8 cellular contexts compared by ENCODE assay signal in genomic region chr12:57523706-57524614, GRCh38. TPM values are rescaled to one million over a fixed set of nuclear protein-coding genes. Genes with fewer than 3 reads are reported as not detected.
A peak's percentile ranks its signal among the peaks of the same experiment; 100 is the strongest.
DNase-seq lines count a peak whose midpoint lies in the region; ATAC-seq and TF ChIP-seq lines count a peak whose summit lies in the region.

No MANE protein-coding gene starts in this region.

- H3K36me3 ChIP-seq in HUES64 (ENCODE audit: insufficient read depth, low read length): peaks cover 26% of the 10 kb centered on the region
- no peaks in the 10 kb centered on the region for H3K36me3 ChIP-seq in breast epithelium

- no peak for DNase-seq in breast epithelium (ENCODE audit: low spot score in 2 of 2)
- no peak for DNase-seq in Kasumi-1 (lab: John Stamatoyannopoulos, UW)

- H3K9me3 ChIP-seq in HUES64 (ENCODE audit: insufficient read depth, low read depth, low read length): no peaks in the 10 kb centered on the region
- H3K9me3 ChIP-seq in breast epithelium: no peaks in the 10 kb centered on the region
- no peaks in the 10 kb centered on the region for H3K9me3 ChIP-seq in mononuclear cell (ENCODE audit: low read depth, low read length)

- WGBS in HUES64: 82% methylated on average over 14 of the region's 14 CpGs

- peak overlapping the region; percentile 87 for H3K4me3 ChIP-seq in HUES64 (ENCODE audit: low read length)
- peak overlapping the region; percentile 81 to 93 (median 84) for H3K4me3 ChIP-seq in breast epithelium
- H3K4me3 ChIP-seq in mononuclear cell (ENCODE audit: low read length): peak overlapping the region; percentile 58

- H3K9ac ChIP-seq in HUES64 (ENCODE audit: low read depth, low read length): peak overlapping the region; percentile 78

- TF ChIP-seq CTCF in 22Rv1 (IDR thresholded peaks at IDR 0.05) (no peak), breast epithelium (IDR thresholded peaks at IDR 0.05) (no peak)

- ATAC-seq in GM19397 (IDR thresholded peaks at IDR 0.05; ENCODE audit: unreplicated experiment): no peak
- no peak for ATAC-seq in HG03439 (IDR thresholded peaks at IDR 0.05; ENCODE audit: unreplicated experiment)
- ATAC-seq in GM19328 (IDR thresholded peaks at IDR 0.05; ENCODE audit: unreplicated experiment): no peak

- TF ChIP-seq POLR2A in breast epithelium (IDR thresholded peaks at IDR 0.05): no peak

- H3K27me3 ChIP-seq in HUES64 (ENCODE audit: insufficient read depth, low read length): no peaks in the 10 kb centered on the region
- no peaks in the 10 kb centered on the region for H3K27me3 ChIP-seq in breast epithelium
- no peaks in the 10 kb centered on the region for H3K27me3 ChIP-seq in mononuclear cell (ENCODE audit: insufficient read depth, low read length)

- H3K27ac ChIP-seq in 22Rv1 (peak overlapping the region; percentile 100), HUES64 (ENCODE audit: low read depth, low read length) (peak overlapping the region; percentile 62), breast epithelium (peak overlapping the region; percentile 99 to 100)

- intact Hi-C loops in breast epithelium (cut with DNase I; ENCODE audit: low total_unique reads): loop anchor here (5.0 kb wide), 1 partner anchor 437 kb away; the partner anchor contains the start of gene NAB2

- H3K4me1 ChIP-seq in HUES64 (ENCODE audit: insufficient read depth, low read length): peaks cover 20% of the 10 kb centered on the region; the same call in 1 of the 2 replicates
- peaks cover 9 to 30% of the 10 kb centered on the region in 2 donors for H3K4me1 ChIP-seq in breast epithelium
- H3K4me1 ChIP-seq in mononuclear cell (ENCODE audit: insufficient read depth, low read length): peaks cover 44% of the 10 kb centered on the region

RNA-seq across cellular contexts. Expression of gene MBD6, which starts 1.3 kb away (rescaled TPM):
- 16.4 TPM for polyA plus RNA-seq in HUES64 (2013, experiment 1 of 2)
- 17.8 TPM for polyA plus RNA-seq in HUES64 (2013, experiment 2 of 2)
- total RNA-seq in breast epithelium: 10 to 100 TPM; 12.6 to 26.1 (median 19.7) TPM
- total RNA-seq in mononuclear cell: 10.6 TPM

RNA-seq across cellular contexts. Expression of gene DDIT3, which starts 3.6 kb away (rescaled TPM):
- 4.8 TPM for polyA plus RNA-seq in HUES64 (2013, experiment 1 of 2)
- polyA plus RNA-seq in HUES64 (2013, experiment 2 of 2): 4.8 TPM
- total RNA-seq in breast epithelium (10 to 100 TPM; 39.0 to 58.4 (median 51.2) TPM), mononuclear cell (130 TPM)

RNA-seq across cellular contexts. Expression of gene DCTN2, which starts 23.0 kb away (rescaled TPM):
- 88.8 TPM for polyA plus RNA-seq in HUES64 (2013, experiment 1 of 2)
- polyA plus RNA-seq in HUES64 (2013, experiment 2 of 2): 109 TPM
- total RNA-seq in breast epithelium (100 to 1,000 TPM; 108 to 138 (median 131) TPM), mononuclear cell (52.2 TPM)

RNA-seq across cellular contexts. Expression of gene KIF5A, which starts 25.9 kb away (rescaled TPM):
- polyA plus RNA-seq in HUES64 (2013, experiment 1 of 2): 7.8 TPM
- polyA plus RNA-seq in HUES64 (2013, experiment 2 of 2): 8.2 TPM
- total RNA-seq in breast epithelium: 1 to 10 TPM in 1 of 3 donors, under 1 TPM in 1, not detected in 1; 0.98 to 1.2 TPM
- 0.21 TPM for total RNA-seq in mononuclear cell

RNA-seq across cellular contexts. Expression of gene MARS1, which starts 36.1 kb away (rescaled TPM):
- polyA plus RNA-seq in HUES64 (2013, experiment 1 of 2): 167 TPM
- polyA plus RNA-seq in HUES64 (2013, experiment 2 of 2): 186 TPM
- total RNA-seq in breast epithelium (10 to 100 TPM; 39.2 to 65.9 (median 60.2) TPM), mononuclear cell (90.3 TPM)
